ENCODE assay signal across 1 cellular context in the genomic region with DNA sequence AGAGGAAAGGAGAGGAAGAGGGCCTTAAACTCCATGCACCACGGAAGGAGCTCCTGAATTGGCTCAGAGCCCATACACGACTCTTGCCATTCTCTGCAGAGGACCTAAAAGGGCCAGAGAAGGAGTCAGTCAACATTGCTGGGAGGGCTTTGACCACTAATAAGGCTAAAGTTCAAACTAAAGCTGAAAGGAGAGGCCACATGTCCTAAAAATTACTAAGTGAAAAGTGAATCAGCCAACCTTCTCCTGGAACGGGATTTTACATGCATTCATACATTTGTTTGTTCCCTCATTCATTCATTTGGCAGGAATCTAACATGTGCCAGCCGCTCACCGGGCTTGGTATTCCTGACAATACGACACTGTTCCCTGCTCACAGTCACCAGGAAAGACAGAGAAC.
TF ChIP-seq lines count a peak whose summit lies in the region.

No MANE protein-coding gene starts in this region.

TF ChIP-seq in IMR-90, 13 proteins besides CTCF, POLR2A, EP300 and RAD21:
- TF ChIP-seq FOS (IDR thresholded peaks at IDR 0.05; ENCODE audit: low read depth, low read length) (no peak), USF2 (IDR thresholded peaks at IDR 0.05; ENCODE audit: low read depth, low read length) (no peak), CHD1 (IDR thresholded peaks at IDR 0.05; ENCODE audit: low read depth, low read length) (no peak), SMC3 (IDR thresholded peaks at IDR 0.05; ENCODE audit: low read depth, low read length) (no peak), MXI1 (IDR thresholded peaks at IDR 0.05; ENCODE audit: borderline replicate concordance, low read depth, low read length) (no peak), RCOR1 (IDR thresholded peaks at IDR 0.05; ENCODE audit: insufficient replicate concordance, low read length) (no peak), BHLHE40 (IDR thresholded peaks at IDR 0.05; ENCODE audit: low read depth, low read length) (no peak), MAFK (IDR thresholded peaks at IDR 0.05; ENCODE audit: low read depth, low read length) (no peak), NFE2L2 (IDR thresholded peaks at IDR 0.05; ENCODE audit: low read depth, low read length) (no peak), MAZ (IDR thresholded peaks at IDR 0.05; ENCODE audit: borderline replicate concordance, low read depth, low read length) (no peak), RFX5 (IDR thresholded peaks at IDR 0.05; ENCODE audit: low read depth, low read length) (no peak), ELK1 (IDR thresholded peaks at IDR 0.05; ENCODE audit: borderline replicate concordance, low read depth, low read length) (no peak)
